ENCODE assay signal across 1 cellular context in genomic region chr4:146222313-146222712, GRCh38.
TF ChIP-seq lines count a peak whose summit lies in the region.

No MANE protein-coding gene starts in this region.

TF ChIP-seq in WTC11, 78 proteins besides CTCF, POLR2A, EP300 and RAD21 (continued from another document):
- TF ChIP-seq, protein P1, sequence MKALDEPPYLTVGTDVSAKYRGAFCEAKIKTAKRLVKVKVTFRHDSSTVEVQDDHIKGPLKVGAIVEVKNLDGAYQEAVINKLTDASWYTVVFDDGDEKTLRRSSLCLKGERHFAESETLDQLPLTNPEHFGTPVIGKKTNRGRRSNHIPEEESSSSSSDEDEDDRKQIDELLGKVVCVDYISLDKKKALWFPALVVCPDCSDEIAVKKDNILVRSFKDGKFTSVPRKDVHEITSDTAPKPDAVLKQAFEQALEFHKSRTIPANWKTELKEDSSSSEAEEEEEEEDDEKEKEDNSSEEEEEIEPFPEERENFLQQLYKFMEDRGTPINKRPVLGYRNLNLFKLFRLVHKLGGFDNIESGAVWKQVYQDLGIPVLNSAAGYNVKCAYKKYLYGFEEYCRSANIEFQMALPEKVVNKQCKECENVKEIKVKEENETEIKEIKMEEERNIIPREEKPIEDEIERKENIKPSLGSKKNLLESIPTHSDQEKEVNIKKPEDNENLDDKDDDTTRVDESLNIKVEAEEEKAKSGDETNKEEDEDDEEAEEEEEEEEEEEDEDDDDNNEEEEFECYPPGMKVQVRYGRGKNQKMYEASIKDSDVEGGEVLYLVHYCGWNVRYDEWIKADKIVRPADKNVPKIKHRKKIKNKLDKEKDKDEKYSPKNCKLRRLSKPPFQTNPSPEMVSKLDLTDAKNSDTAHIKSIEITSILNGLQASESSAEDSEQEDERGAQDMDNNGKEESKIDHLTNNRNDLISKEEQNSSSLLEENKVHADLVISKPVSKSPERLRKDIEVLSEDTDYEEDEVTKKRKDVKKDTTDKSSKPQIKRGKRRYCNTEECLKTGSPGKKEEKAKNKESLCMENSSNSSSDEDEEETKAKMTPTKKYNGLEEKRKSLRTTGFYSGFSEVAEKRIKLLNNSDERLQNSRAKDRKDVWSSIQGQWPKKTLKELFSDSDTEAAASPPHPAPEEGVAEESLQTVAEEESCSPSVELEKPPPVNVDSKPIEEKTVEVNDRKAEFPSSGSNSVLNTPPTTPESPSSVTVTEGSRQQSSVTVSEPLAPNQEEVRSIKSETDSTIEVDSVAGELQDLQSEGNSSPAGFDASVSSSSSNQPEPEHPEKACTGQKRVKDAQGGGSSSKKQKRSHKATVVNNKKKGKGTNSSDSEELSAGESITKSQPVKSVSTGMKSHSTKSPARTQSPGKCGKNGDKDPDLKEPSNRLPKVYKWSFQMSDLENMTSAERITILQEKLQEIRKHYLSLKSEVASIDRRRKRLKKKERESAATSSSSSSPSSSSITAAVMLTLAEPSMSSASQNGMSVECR (CRISPR knock-in tag; IDR thresholded peaks at IDR 0.05; ENCODE audit: borderline replicate concordance): no peak
- no peak for TF ChIP-seq TP53 (CRISPR knock-in tag; IDR thresholded peaks at IDR 0.05)
- no peak for TF ChIP-seq ZNF138 (CRISPR knock-in tag; conservative IDR thresholded peaks at IDR 0.05)
- TF ChIP-seq HMGXB4 (CRISPR knock-in tag; IDR thresholded peaks at IDR 0.05): no peak
- TF ChIP-seq, protein P2, sequence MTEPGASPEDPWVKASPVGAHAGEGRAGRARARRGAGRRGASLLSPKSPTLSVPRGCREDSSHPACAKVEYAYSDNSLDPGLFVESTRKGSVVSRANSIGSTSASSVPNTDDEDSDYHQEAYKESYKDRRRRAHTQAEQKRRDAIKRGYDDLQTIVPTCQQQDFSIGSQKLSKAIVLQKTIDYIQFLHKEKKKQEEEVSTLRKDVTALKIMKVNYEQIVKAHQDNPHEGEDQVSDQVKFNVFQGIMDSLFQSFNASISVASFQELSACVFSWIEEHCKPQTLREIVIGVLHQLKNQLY (CRISPR knock-in tag; IDR thresholded peaks at IDR 0.05): no peak
- no peak for TF ChIP-seq SOX15 (CRISPR knock-in tag; IDR thresholded peaks at IDR 0.05)
- no peak for TF ChIP-seq EMX1 (CRISPR knock-in tag; IDR thresholded peaks at IDR 0.05)
- TF ChIP-seq NR2C2 (CRISPR knock-in tag; IDR thresholded peaks at IDR 0.05): no peak
- TF ChIP-seq, protein P3, sequence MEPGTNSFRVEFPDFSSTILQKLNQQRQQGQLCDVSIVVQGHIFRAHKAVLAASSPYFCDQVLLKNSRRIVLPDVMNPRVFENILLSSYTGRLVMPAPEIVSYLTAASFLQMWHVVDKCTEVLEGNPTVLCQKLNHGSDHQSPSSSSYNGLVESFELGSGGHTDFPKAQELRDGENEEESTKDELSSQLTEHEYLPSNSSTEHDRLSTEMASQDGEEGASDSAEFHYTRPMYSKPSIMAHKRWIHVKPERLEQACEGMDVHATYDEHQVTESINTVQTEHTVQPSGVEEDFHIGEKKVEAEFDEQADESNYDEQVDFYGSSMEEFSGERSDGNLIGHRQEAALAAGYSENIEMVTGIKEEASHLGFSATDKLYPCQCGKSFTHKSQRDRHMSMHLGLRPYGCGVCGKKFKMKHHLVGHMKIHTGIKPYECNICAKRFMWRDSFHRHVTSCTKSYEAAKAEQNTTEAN (CRISPR knock-in tag; IDR thresholded peaks at IDR 0.05): no peak
